ENCODE assay signal across 8 cellular contexts in the genomic region with DNA sequence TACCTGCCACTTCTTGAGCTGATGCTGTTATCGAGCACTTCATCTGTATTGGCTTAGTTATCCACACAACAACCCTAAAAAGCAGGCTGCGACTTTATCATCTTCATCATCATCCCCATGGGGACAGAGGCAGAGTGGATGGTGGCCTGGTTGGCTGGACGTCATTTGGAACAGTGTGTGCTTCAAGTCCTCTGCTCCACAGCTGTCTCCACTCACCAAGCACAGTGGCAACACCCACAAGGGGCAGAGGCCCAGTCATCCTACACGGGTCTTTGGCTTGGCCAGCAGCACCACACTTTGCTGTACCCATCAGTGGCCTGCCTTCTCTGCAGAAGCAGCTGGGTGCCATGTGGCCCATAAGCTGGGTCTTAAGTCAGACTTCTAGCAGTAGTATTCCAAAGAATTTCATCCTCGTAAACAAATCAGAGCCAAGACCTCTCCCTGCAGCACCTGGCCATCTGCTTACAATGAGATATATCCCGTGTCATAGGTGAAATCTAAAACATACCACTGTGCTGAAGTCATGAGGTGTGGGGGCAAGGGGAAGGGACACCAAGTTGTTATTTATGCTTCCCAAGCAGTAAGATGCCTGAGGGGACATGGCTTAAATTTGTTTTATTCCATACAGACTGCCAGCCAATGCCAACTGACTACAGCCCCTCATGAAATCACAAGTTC.
DNase-seq lines count a peak whose midpoint lies in the region; ATAC-seq and FAIRE-seq lines count a peak whose summit lies in the region.

No MANE protein-coding gene starts in this region.

- ATAC-seq in activated naive CD8-positive, alpha-beta T cell treated with anti-CD3 and anti-CD28 coated beads, Interleukin-2, amount 50 U/mL, for 24 hours, result no peak
- ATAC-seq in stimulated activated naive CD8-positive, alpha-beta T cell treated with anti-CD3 and anti-CD28 coated beads, Interleukin-15, amount 100 ng/mL, for 72 hours, result no peak
- ATAC-seq in GM19023 (IDR thresholded peaks at IDR 0.05; ENCODE audit: unreplicated experiment), result no peak

- peak overlapping the region; percentile 26 for H3K27ac Mint-ChIP-seq in activated naive CD8-positive, alpha-beta T cell treated with anti-CD3 and anti-CD28 coated beads, Interleukin-2, amount 50 U/mL, for 24 hours
- peak overlapping the region; percentile 93 to 95 for H3K27ac Mint-ChIP-seq in stimulated activated naive CD8-positive, alpha-beta T cell treated with anti-CD3 and anti-CD28 coated beads, Interleukin-15, amount 100 ng/mL, for 72 hours

- no peak overlapping the region for H3K4me3 Mint-ChIP-seq in activated naive CD8-positive, alpha-beta T cell treated with anti-CD3 and anti-CD28 coated beads, Interleukin-2, amount 50 U/mL, for 24 hours
- peak overlapping the region in 1 of 2 donors; percentile 29 for H3K4me3 Mint-ChIP-seq in stimulated activated naive CD8-positive, alpha-beta T cell treated with anti-CD3 and anti-CD28 coated beads, Interleukin-15, amount 100 ng/mL, for 72 hours

- H3K4me1 Mint-ChIP-seq in activated naive CD8-positive, alpha-beta T cell treated with anti-CD3 and anti-CD28 coated beads, Interleukin-2, amount 50 U/mL, for 24 hours, result peaks cover 86% of the 10 kb centered on the region
- H3K4me1 Mint-ChIP-seq in stimulated activated naive CD8-positive, alpha-beta T cell treated with anti-CD3 and anti-CD28 coated beads, Interleukin-15, amount 100 ng/mL, for 72 hours, result peaks cover 88% of the 10 kb centered on the region

- DNase-seq in HTR-8/SVneo (ENCODE audit: insufficient read length, low spot score) (no peak), left kidney (ENCODE audit: low read depth, low spot score) (peak; percentile 37), DMS79 treated with DMSO at 0.1 percent for 48 hours (lab: John Stamatoyannopoulos, UW) (no peak), nucleus accumbens (lab: John Stamatoyannopoulos, UW) (no peak)
- DNase-seq in activated naive CD8-positive, alpha-beta T cell treated with anti-CD3 and anti-CD28 coated beads, Interleukin-2, amount 50 U/mL, for 24 hours, result no peak
- DNase-seq in stimulated activated naive CD8-positive, alpha-beta T cell treated with anti-CD3 and anti-CD28 coated beads, Interleukin-15, amount 100 ng/mL, for 72 hours, result no peak
- DNase-seq in stimulated activated CD4-positive, alpha-beta T cell treated with anti-CD3 and anti-CD28 coated beads, Interleukin-1b, Interleukin-23, amount 100 ng/mL, for 48 hours, result no peak

- no peaks in the 10 kb centered on the region for H3K36me3 Mint-ChIP-seq in activated naive CD8-positive, alpha-beta T cell treated with anti-CD3 and anti-CD28 coated beads, Interleukin-2, amount 50 U/mL, for 24 hours (ENCODE audit: low read depth)

- no peaks in the 10 kb centered on the region for H3K9me3 Mint-ChIP-seq in activated naive CD8-positive, alpha-beta T cell treated with anti-CD3 and anti-CD28 coated beads, Interleukin-2, amount 50 U/mL, for 24 hours
- H3K9me3 Mint-ChIP-seq in stimulated activated naive CD8-positive, alpha-beta T cell treated with anti-CD3 and anti-CD28 coated beads, Interleukin-15, amount 100 ng/mL, for 72 hours, result no peaks in the 10 kb centered on the region

- peak; percentile 31 for FAIRE-seq in HTR-8/SVneo (lab: Jason Lieb, UNC)

- H3K27me3 Mint-ChIP-seq in activated naive CD8-positive, alpha-beta T cell treated with anti-CD3 and anti-CD28 coated beads, Interleukin-2, amount 50 U/mL, for 24 hours, result no peaks in the 10 kb centered on the region
- no peaks in the 10 kb centered on the region for H3K27me3 Mint-ChIP-seq in stimulated activated naive CD8-positive, alpha-beta T cell treated with anti-CD3 and anti-CD28 coated beads, Interleukin-15, amount 100 ng/mL, for 72 hours
